Comparison of ENCODE assay signal across 7 cellular contexts in genomic region chr6:14210663-14211595, GRCh38.
DNase-seq lines count a peak whose midpoint lies in the region; ATAC-seq and TF ChIP-seq lines count a peak whose summit lies in the region.

No MANE protein-coding gene starts in this region.

- peak; percentile 73 for TF ChIP-seq POLR2A in GM18505 (IDR thresholded peaks at IDR 0.05; ENCODE audit: borderline replicate concordance, extremely low read depth, insufficient read depth, insufficient read length)

- ATAC-seq in GM18505 (IDR thresholded peaks at IDR 0.05; ENCODE audit: unreplicated experiment) (peak; percentile 95), HG02938 (IDR thresholded peaks at IDR 0.05; ENCODE audit: unreplicated experiment) (peak; percentile 87)

- DNase-seq in NCI-H1694 treated with DMSO at 0.1 percent for 48 hours (lab: John Stamatoyannopoulos, UW) (peak; percentile 84), T-helper 9 cell (peak; percentile 78), astrocyte of the spinal cord (ENCODE audit: low read depth, low spot score) (peak; percentile 88), hypothalamus (lab: John Stamatoyannopoulos, UW) (peak; percentile 39 to 97 (median 88)), retinal pigment epithelial cell (ENCODE audit: low read depth) (peak; percentile 52)

- peak overlapping the region; percentile 62 for H3K4me3 ChIP-seq in astrocyte of the spinal cord (ENCODE audit: low read depth, low read length)
- H3K4me3 ChIP-seq in retinal pigment epithelial cell (ENCODE audit: low read length) = peak overlapping the region; percentile 69

- in situ Hi-C loops in astrocyte of the spinal cord (cut with HindIII; ENCODE audit: low sequenced_read_pairs) = no loop called here

- peak; percentile 48 for TF ChIP-seq CTCF in astrocyte of the spinal cord (IDR thresholded peaks at IDR 0.05; ENCODE audit: low read depth, low read length)
- TF ChIP-seq CTCF in retinal pigment epithelial cell (conservative IDR thresholded peaks at IDR 0.05; ENCODE audit: low read depth, low read length) = peak; percentile 33

Comparison
In these comparisons a context has a peak if more than half of its experiments do, and no peak if none do; other contexts are left out.
1. Peak in every context shown above with its lines: DNase-seq, ATAC-seq and H3K4me3 ChIP-seq.